In genomic region chr12:6215932-6216494, GRCh38 we compare ENCODE assay signal across 9 cellular contexts. TPM values are rescaled to one million over a fixed set of nuclear protein-coding genes. Genes with fewer than 3 reads are reported as not detected.
DNase-seq lines count a peak whose midpoint lies in the region; FAIRE-seq lines count a peak whose summit lies in the region.
"Had no signal": no experiment of that assay in that cellular context is flagged by ENCODE, and none has a peak within 500 bp of the region (broad histone marks: within the 10 kb centered on the region; RNA-seq: fewer than 3 reads in every experiment).

No MANE protein-coding gene starts in this region.

- H3K27ac Mint-ChIP-seq in activated naive CD4-positive, alpha-beta T cell treated with anti-CD3 and anti-CD28 coated beads for 36 hours: no peak overlapping the region
- no peak overlapping the region for H3K27ac Mint-ChIP-seq in activated CD4-positive, alpha-beta T cell treated with anti-CD3 and anti-CD28 coated beads, Interleukin-2, amount 10 ng/mL, durations not matched to agents 7 days and 5 days

- no peaks in the 10 kb centered on the region for H3K36me3 Mint-ChIP-seq in activated naive CD4-positive, alpha-beta T cell treated with anti-CD3 and anti-CD28 coated beads for 36 hours (ENCODE audit: low read depth)
- no peaks in the 10 kb centered on the region for H3K36me3 Mint-ChIP-seq in activated CD4-positive, alpha-beta T cell treated with anti-CD3 and anti-CD28 coated beads, Interleukin-2, amount 10 ng/mL, durations not matched to agents 7 days and 5 days (ENCODE audit: low read depth)

- intact Hi-C loops in activated naive CD4-positive, alpha-beta T cell treated with anti-CD3 and anti-CD28 coated beads for 36 hours (cut with micrococcal nuclease): no loop called here

- no peaks in the 10 kb centered on the region for H3K9me3 ChIP-seq in small intestine (ENCODE audit: control insufficient read depth, low read depth)

- peaks cover 2 to 11% of the 10 kb centered on the region in 2 donors for H3K4me1 ChIP-seq in small intestine (ENCODE audit: control insufficient read depth in 2 of 2, insufficient read depth in 1 of 2, low read depth in 1 of 2, low read length in 1 of 2)

- 11 to 40% (median 26%) methylated on average over 5 of the region's 5 CpGs for WGBS in small intestine, 3 donors

- CTCF ChIA-PET in activated naive CD4-positive, alpha-beta T cell treated with anti-CD3 and anti-CD28 coated beads for 36 hours (lab: Charles Lee): interaction anchor here (0.7 kb wide), 1 partner anchor 20 kb away, joined by 3 read pairs; no protein-coding TSS in a partner anchor
- CTCF ChIA-PET in activated CD4-positive, alpha-beta T cell treated with anti-CD3 and anti-CD28 coated beads, Interleukin-2, amount 10 ng/mL, durations not matched to agents 7 days and 5 days (lab: Charles Lee): interaction anchor here (1.0 to 2.3 kb wide), 2 partner anchors 62 to 114 kb away, joined by 3 to 8 read pairs; no protein-coding TSS in a partner anchor

- no peaks in the 10 kb centered on the region for H3K9me3 Mint-ChIP-seq in activated naive CD4-positive, alpha-beta T cell treated with anti-CD3 and anti-CD28 coated beads for 36 hours
- H3K9me3 Mint-ChIP-seq in activated CD4-positive, alpha-beta T cell treated with anti-CD3 and anti-CD28 coated beads, Interleukin-2, amount 10 ng/mL, durations not matched to agents 7 days and 5 days: no peaks in the 10 kb centered on the region

- peaks cover 7% of the 10 kb centered on the region for H3K4me1 Mint-ChIP-seq in activated naive CD4-positive, alpha-beta T cell treated with anti-CD3 and anti-CD28 coated beads for 36 hours (ENCODE audit: low read depth)
- H3K4me1 Mint-ChIP-seq in activated CD4-positive, alpha-beta T cell treated with anti-CD3 and anti-CD28 coated beads, Interleukin-2, amount 10 ng/mL, durations not matched to agents 7 days and 5 days: peaks cover 29% of the 10 kb centered on the region

- peak overlapping the region; percentile 27 to 81 for H3K27ac ChIP-seq in small intestine (ENCODE audit: low read depth in 1 of 2, low read length in 1 of 2)

- POLR2A ChIA-PET in activated CD4-positive, alpha-beta T cell treated with anti-CD3 and anti-CD28 coated beads, Interleukin-2, amount 10 ng/mL, durations not matched to agents 7 days and 5 days (lab: Charles Lee): no interaction called here

- FAIRE-seq in HTR-8/SVneo (lab: Jason Lieb, UNC) (peak; percentile 87), small intestine (lab: Jason Lieb, UNC) (no peak)
- FAIRE-seq: TTC549 had no signal

- H3K4me3 Mint-ChIP-seq in activated naive CD4-positive, alpha-beta T cell treated with anti-CD3 and anti-CD28 coated beads for 36 hours: no peak overlapping the region
- no peak overlapping the region for H3K4me3 Mint-ChIP-seq in activated CD4-positive, alpha-beta T cell treated with anti-CD3 and anti-CD28 coated beads, Interleukin-2, amount 10 ng/mL, durations not matched to agents 7 days and 5 days

- H3K4me3 ChIP-seq in small intestine (ENCODE audit: low read depth in 1 of 2, low read length in 2 of 2): no peak overlapping the region

- H3K27me3 ChIP-seq in small intestine (ENCODE audit: control insufficient read depth in 2 of 2, insufficient read depth in 2 of 2, low read length in 2 of 2): no peaks in the 10 kb centered on the region

- peak; percentile 98 for DNase-seq in HTR-8/SVneo (ENCODE audit: insufficient read length, low spot score)
- DNase-seq in amniotic epithelial cell (ENCODE audit: low read depth): peak; percentile 95
- DNase-seq in hypothalamus (lab: John Stamatoyannopoulos, UW): peak in 36 of 51 donors; percentile 29 to 88 (median 66)
- DNase-seq in small intestine: peak; percentile 79
- no peak for DNase-seq in activated naive CD4-positive, alpha-beta T cell treated with anti-CD3 and anti-CD28 coated beads for 36 hours
- no peak for DNase-seq in NCI-H187 treated with DMSO at 0.1 percent for 48 hours (lab: John Stamatoyannopoulos, UW)
- DNase-seq in stimulated activated CD4-positive, alpha-beta T cell treated with anti-CD3 and anti-CD28 coated beads, Interleukin-2, amount 100 ng/mL, for 24 hours: no peak
- DNase-seq in activated CD4-positive, alpha-beta T cell treated with anti-CD3 and anti-CD28 coated beads, Interleukin-2, amount 10 ng/mL, durations not matched to agents 7 days and 5 days: no peak

- no peaks in the 10 kb centered on the region for H3K36me3 ChIP-seq in small intestine (ENCODE audit: control insufficient read depth in 2 of 2, insufficient read depth in 2 of 2, low read length in 2 of 2)

- no peaks in the 10 kb centered on the region for H3K27me3 Mint-ChIP-seq in activated naive CD4-positive, alpha-beta T cell treated with anti-CD3 and anti-CD28 coated beads for 36 hours (ENCODE audit: low read depth)
- no peaks in the 10 kb centered on the region for H3K27me3 Mint-ChIP-seq in activated CD4-positive, alpha-beta T cell treated with anti-CD3 and anti-CD28 coated beads, Interleukin-2, amount 10 ng/mL, durations not matched to agents 7 days and 5 days

RNA-seq across cellular contexts. Expression of gene CD9, which starts 15.8 kb away (rescaled TPM):
- 100 to 1,000 TPM in 1 of 3 donors, 10 to 100 TPM in 2; 46.2 to 296 (median 47.2) TPM for polyA plus RNA-seq in small intestine
- 1 to 10 TPM; 3.1 to 3.3 TPM for total RNA-seq in activated naive CD4-positive, alpha-beta T cell treated with anti-CD3 and anti-CD28 coated beads for 36 hours
- 1 to 10 TPM; 5.4 to 5.7 TPM for total RNA-seq in activated CD4-positive, alpha-beta T cell treated with anti-CD3 and anti-CD28 coated beads, Interleukin-2, amount 10 ng/mL, durations not matched to agents 7 days and 5 days

Comparison
In these comparisons a context has a peak if more than half of its experiments do, and no peak if none do; other contexts are left out.
1. DNase-seq: peak in HTR-8/SVneo (single experiment), amniotic epithelial cell (single experiment), hypothalamus (36 of 51) and small intestine (single experiment); none in activated naive CD4-positive, alpha-beta T cell treated with anti-CD3 and anti-CD28 coated beads for 36 hours (single experiment), NCI-H187 treated with DMSO at 0.1 percent for 48 hours (single experiment), stimulated activated CD4-positive, alpha-beta T cell treated with anti-CD3 and anti-CD28 coated beads, Interleukin-2, amount 100 ng/mL, for 24 hours (0 of 2) and activated CD4-positive, alpha-beta T cell treated with anti-CD3 and anti-CD28 coated beads, Interleukin-2, amount 10 ng/mL, durations not matched to agents 7 days and 5 days (single experiment).